In the genomic region with DNA sequence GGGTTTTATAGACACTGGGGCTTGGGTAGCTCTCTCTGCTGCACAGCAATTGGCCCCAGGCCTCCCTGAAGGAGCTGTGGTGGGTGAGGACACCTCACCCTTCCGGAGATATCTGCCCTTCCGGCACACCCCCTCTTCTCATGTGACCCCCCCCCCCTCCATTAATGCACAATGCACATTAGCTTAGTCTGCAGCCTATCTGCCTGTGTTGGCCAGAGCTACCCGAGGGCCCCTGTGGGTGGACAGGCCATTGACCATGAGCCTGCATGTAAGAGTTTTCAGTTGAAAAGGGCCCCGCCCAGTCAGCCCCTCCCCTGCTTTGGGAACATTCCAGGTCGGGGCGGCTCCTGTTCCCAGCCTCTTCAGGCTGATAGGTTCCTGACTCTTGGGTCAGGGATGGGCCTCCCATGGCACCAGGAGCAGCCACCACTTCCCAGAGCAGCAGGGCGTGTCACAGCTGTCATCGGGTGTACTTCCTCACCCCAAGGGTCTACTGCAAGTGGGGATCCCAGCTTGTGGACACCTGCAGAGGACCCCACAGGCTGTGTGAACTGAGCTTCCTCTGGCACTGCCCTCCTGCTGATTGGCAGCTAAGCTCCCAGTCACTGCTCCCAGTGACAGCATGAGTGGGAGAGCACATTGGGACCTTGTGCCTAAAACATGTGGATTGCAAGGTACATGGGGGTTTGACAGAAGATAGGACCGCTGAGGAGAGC, we compare ENCODE assay signal across 17 cellular contexts. TPM values are rescaled to one million over a fixed set of nuclear protein-coding genes. Genes with fewer than 3 reads are reported as not detected.
DNase-seq lines count a peak whose midpoint lies in the region; ATAC-seq and TF ChIP-seq lines count a peak whose summit lies in the region.
"Had no signal": no experiment of that assay in that cellular context is flagged by ENCODE, and none has a peak within 500 bp of the region (broad histone marks: within the 10 kb centered on the region; RNA-seq: fewer than 3 reads in every experiment).

No MANE protein-coding gene starts in this region.

- H3K9ac ChIP-seq in endodermal cell (ENCODE audit: extremely low read depth, low read length, poor library complexity, severe bottlenecking): no peak overlapping the region

- TF ChIP-seq CTCF in endodermal cell (conservative IDR thresholded peaks at IDR 0.05): no peak
- TF ChIP-seq CTCF in lower lobe of right lung (IDR thresholded peaks at IDR 0.05): no peak
- no peak for TF ChIP-seq CTCF in GM10248 (IDR thresholded peaks at IDR 0.05; ENCODE audit: control extremely low read depth, extremely low read depth, low read depth, missing control alignments)

- H3K4me1 Mint-ChIP-seq in endodermal cell: peaks cover 17% of the 10 kb centered on the region

- DNase-seq in Right ventricle myocardium superior (no peak), cardiac septum (ENCODE audit: low spot score) (no peak), endodermal cell (peak; percentile 71), lower lobe of right lung (peak; percentile 69), GM10248 (ENCODE audit: extremely low spot score) (no peak), NAMALWA (ENCODE audit: low spot score) (no peak)
- DNase-seq: activated CD4-positive, alpha-beta T cell treated with anti-CD3 and anti-CD28 coated beads, Interleukin-2, amount 50 U/mL, for 4 hours; activated gamma-delta T cell treated with Interleukin-2 at 50 U/mL for 16 hours; naive thymus-derived CD4-positive, alpha-beta T cell; NCI-H2029; NCI-H526 treated with DMSO at 0.1 percent for 48 hours; RPMI8226; stimulated activated naive CD4-positive, alpha-beta T cell treated with Interleukin-2 at 50 U/mL for 16 hours had no signal

- H3K9me3 ChIP-seq in endodermal cell (ENCODE audit: control insufficient read depth, low read length) (no peaks in the 10 kb centered on the region), lower lobe of right lung (no peaks in the 10 kb centered on the region)
- H3K9me3 ChIP-seq: gastroesophageal sphincter had no signal

- CTCF ChIA-PET in GM10248 (lab: Yijun Ruan, JAX): interaction anchor here (0.7 to 0.9 kb wide), 2 partner anchors 9 to 12 kb away, joined by 3 read pairs; no protein-coding TSS in a partner anchor

- 73 to 81% methylated on average over 7 to 9 of the region's 9 CpGs for WGBS in endodermal cell (ENCODE audit: insufficient coverage in 1 of 2, insufficient read length in 1 of 2), 2 experiments

- ATAC-seq in Right ventricle myocardium superior (ENCODE audit: poor library complexity) (peak; percentile 30), lower lobe of right lung (peak; percentile 53 to 73), HG02588 (IDR thresholded peaks at IDR 0.05; ENCODE audit: unreplicated experiment) (no peak), HG03095 (IDR thresholded peaks at IDR 0.05; ENCODE audit: unreplicated experiment) (no peak)
- ATAC-seq: gastroesophageal sphincter; naive thymus-derived CD4-positive, alpha-beta T cell had no signal

- no peaks in the 10 kb centered on the region for H3K36me3 Mint-ChIP-seq in endodermal cell (ENCODE audit: low read depth)
- H3K36me3 Mint-ChIP-seq: naive thymus-derived CD4-positive, alpha-beta T cell had no signal

- H3K9me3 Mint-ChIP-seq in endodermal cell: no peaks in the 10 kb centered on the region
- H3K9me3 Mint-ChIP-seq: naive thymus-derived CD4-positive, alpha-beta T cell; T-helper 2 cell treated with Interferon-gamma antibody and Interleukin-4, amounts not matched to agents 5 μg/mL and 100 μg/mL, for 36 hours had no signal

- POLR2A ChIA-PET in GM10248 (lab: Yijun Ruan, JAX): no interaction called here

- H3K27me3 ChIP-seq in endodermal cell (ENCODE audit: control insufficient read depth, insufficient read depth, low read length, poor library complexity, severe bottlenecking) (no peaks in the 10 kb centered on the region), lower lobe of right lung (ENCODE audit: low read depth) (no peaks in the 10 kb centered on the region)
- H3K27me3 ChIP-seq: gastroesophageal sphincter had no signal

- H3K4me3 Mint-ChIP-seq in endodermal cell: no peak overlapping the region
- H3K4me3 Mint-ChIP-seq: T-helper 2 cell treated with Interferon-gamma antibody and Interleukin-4, amounts not matched to agents 5 μg/mL and 100 μg/mL, for 36 hours had no signal

- H3K36me3 ChIP-seq in endodermal cell (ENCODE audit: control insufficient read depth, insufficient read depth, low read length) (no peaks in the 10 kb centered on the region), lower lobe of right lung (no peaks in the 10 kb centered on the region)
- H3K36me3 ChIP-seq: gastroesophageal sphincter had no signal

- H3K4me1 ChIP-seq in endodermal cell (ENCODE audit: control insufficient read depth, insufficient read depth, low read length) (peaks cover 3% of the 10 kb centered on the region), lower lobe of right lung (peaks cover 56% of the 10 kb centered on the region)

- H3K27me3 Mint-ChIP-seq in endodermal cell (ENCODE audit: insufficient read depth): no peaks in the 10 kb centered on the region
- H3K27me3 Mint-ChIP-seq: naive thymus-derived CD4-positive, alpha-beta T cell had no signal

- H3K4me3 ChIP-seq in endodermal cell (ENCODE audit: low read length): no peak overlapping the region
- no peak overlapping the region for H3K4me3 ChIP-seq in lower lobe of right lung
- H3K4me3 ChIP-seq: gastroesophageal sphincter had no signal

- H3K27ac ChIP-seq in endodermal cell (ENCODE audit: low read depth, low read length) (no peak overlapping the region), lower lobe of right lung (peak overlapping the region; percentile 43)
- H3K27ac ChIP-seq: gastroesophageal sphincter had no signal

- H3K27ac Mint-ChIP-seq in endodermal cell: no peak overlapping the region
- H3K27ac Mint-ChIP-seq: T-helper 2 cell treated with Interferon-gamma antibody and Interleukin-4, amounts not matched to agents 5 μg/mL and 100 μg/mL, for 36 hours had no signal

- intact Hi-C loops in Right ventricle myocardium superior (cut with DNase I): no loop called here
- intact Hi-C loops in cardiac septum (cut with DNase I): no loop called here
- intact Hi-C loops in lower lobe of right lung (cut with DNase I): no loop called here

RNA-seq across cellular contexts. Expression of a gene that starts 17.8 kb away (rescaled TPM):
- total RNA-seq in Right ventricle myocardium superior: 25.4 TPM
- 24.5 TPM for total RNA-seq in cardiac septum
- total RNA-seq in endodermal cell: 10 to 100 TPM; 17.1 to 20.2 TPM
- 21.4 TPM for polyA plus RNA-seq in endodermal cell (2013, experiment 1 of 2)
- polyA plus RNA-seq in endodermal cell (2013, experiment 2 of 2): 21.7 TPM
- 39.1 TPM for total RNA-seq in lower lobe of right lung

Comparison
In these comparisons a context has a peak if more than half of its experiments do, and no peak if none do; other contexts are left out.
1. ATAC-seq: peak in Right ventricle myocardium superior (single experiment) and lower lobe of right lung (2 of 2); none in HG02588 (single experiment) and HG03095 (single experiment).
2. DNase-seq: peak in endodermal cell (single experiment) and lower lobe of right lung (single experiment); none in Right ventricle myocardium superior (single experiment), cardiac septum (single experiment), GM10248 (single experiment) and NAMALWA (single experiment).